Comparison of ENCODE assay signal across 8 cellular contexts in genomic region chr1:156126701-156127534, GRCh38. TPM values are rescaled to one million over a fixed set of nuclear protein-coding genes. Genes with fewer than 3 reads are reported as not detected.
DNase-seq lines count a peak whose midpoint lies in the region; ATAC-seq and TF ChIP-seq lines count a peak whose summit lies in the region.

No MANE protein-coding gene starts in this region.

- POLR2A ChIA-PET in RWPE1 (lab: Yijun Ruan, JAX; ENCODE audit: low non-redundant PET), result interaction anchor here (0.6 to 3.7 kb wide), 5 partner anchors 8 to 34 kb away, joined by 3 to 12 read pairs (median 7); partner anchors contain the start of gene LMNA

- peak overlapping the region in 1 of 2 donors; percentile 93 for H3K4me3 ChIP-seq in gastroesophageal sphincter

- ATAC-seq in HG02763 (IDR thresholded peaks at IDR 0.05; ENCODE audit: unreplicated experiment), result peak; percentile 32
- ATAC-seq in gastroesophageal sphincter, result peak; percentile 1

- peaks cover 35 to 100% (median 71%) of the 10 kb centered on the region in 3 donors for H3K4me1 ChIP-seq in gastroesophageal sphincter

- no peaks in the 10 kb centered on the region for H3K27me3 ChIP-seq in gastroesophageal sphincter

- CTCF ChIA-PET in RWPE1 (lab: Yijun Ruan, JAX), result interaction anchor here (0.5 to 2.8 kb wide), 5 partner anchors 31 to 243 kb away, joined by 3 to 11 read pairs (median 4); no protein-coding TSS in a partner anchor

- peaks cover 0 to 16% of the 10 kb centered on the region in 2 donors for H3K36me3 ChIP-seq in gastroesophageal sphincter

- DNase-seq in GM03348 (ENCODE audit: low spot score), result peak; percentile 80
- DNase-seq in RWPE1 (ENCODE audit: low spot score), result no peak
- DNase-seq in activated effector memory CD4-positive, alpha-beta T cell treated with Interleukin-2 at 50 U/mL for 16 hours, result peak; percentile 83
- DNase-seq in stimulated activated CD4-positive, alpha-beta T cell treated with anti-CD3 and anti-CD28 coated beads, Interleukin-12 subunit alpha, Interleukin-12 subunit beta, amount 100 ng/mL, for 48 hours (ENCODE audit: low read depth in 2 of 3, low spot score in 1 of 3), result peak; percentile 77 to 81 (median 81)
- DNase-seq in G401 (ENCODE audit: low spot score), result no peak
- no peak for DNase-seq in head of caudate nucleus

- no peaks in the 10 kb centered on the region for H3K9me3 ChIP-seq in gastroesophageal sphincter

- TF ChIP-seq EP300 in gastroesophageal sphincter (IDR thresholded peaks at IDR 0.05), result no peak

- no peak for TF ChIP-seq POLR2A in gastroesophageal sphincter (IDR thresholded peaks at IDR 0.05)

- in situ Hi-C loops in G401 (cut with HindIII; ENCODE audit: low sequenced_read_pairs), result no loop called here

- intact Hi-C loops in head of caudate nucleus (cut with DNase I), result no loop called here

- TF ChIP-seq CTCF in RWPE1 (conservative IDR thresholded peaks at IDR 0.05; ENCODE audit: low read depth) (no peak), gastroesophageal sphincter (IDR thresholded peaks at IDR 0.05) (no peak)

- 0% methylated on average over 3 to 4 of the region's 15 CpGs for WGBS in gastroesophageal sphincter (ENCODE audit: low coverage in 1 of 2), 2 donors

- peak overlapping the region; percentile 100 for H3K27ac ChIP-seq in RWPE1
- H3K27ac ChIP-seq in gastroesophageal sphincter, result peak overlapping the region; percentile 94 to 100 (median 100)

RNA-seq across cellular contexts. Expression of gene LMNA, which starts 12.4 kb away (rescaled TPM):
- 100 to 1,000 TPM; 327 to 617 (median 519) TPM for total RNA-seq in gastroesophageal sphincter
- total RNA-seq in G401 (2014; rRNA removed; shearing (Covaris generic)), result 314 and 341 TPM in 2 replicates

RNA-seq across cellular contexts. Expression of gene SEMA4A, which starts 26.5 kb away (rescaled TPM):
- 1 to 10 TPM; 1.7 to 7.5 (median 3.4) TPM for total RNA-seq in gastroesophageal sphincter
- total RNA-seq in G401 (2014; rRNA removed; shearing (Covaris generic)), result 1.8 and 2.0 TPM in 2 replicates

RNA-seq across cellular contexts. Expression of gene MEX3A, which starts 44.7 kb away (rescaled TPM):
- under 1 TPM; under 0.01 to 0.78 (median 0.52) TPM for total RNA-seq in gastroesophageal sphincter
- total RNA-seq in G401 (2014; rRNA removed; shearing (Covaris generic)), result 21.0 and 21.2 TPM in 2 replicates

Comparison
In these comparisons a context has a peak if more than half of its experiments do, and no peak if none do; other contexts are left out.
1. DNase-seq: peak in GM03348 (single experiment), activated effector memory CD4-positive, alpha-beta T cell treated with Interleukin-2 at 50 U/mL for 16 hours (single experiment) and stimulated activated CD4-positive, alpha-beta T cell treated with anti-CD3 and anti-CD28 coated beads, Interleukin-12 subunit alpha, Interleukin-12 subunit beta, amount 100 ng/mL, for 48 hours (3 of 3); none in RWPE1 (single experiment), G401 (single experiment) and head of caudate nucleus (0 of 42).
2. RNA of gene MEX3A, which starts 44.7 kb away (total RNA-seq): 21.0 to 21.2 TPM in G401; under 0.01 to 0.78 TPM in gastroesophageal sphincter; every median in the first group is over 10 times any median in the second.